In the genomic region with DNA sequence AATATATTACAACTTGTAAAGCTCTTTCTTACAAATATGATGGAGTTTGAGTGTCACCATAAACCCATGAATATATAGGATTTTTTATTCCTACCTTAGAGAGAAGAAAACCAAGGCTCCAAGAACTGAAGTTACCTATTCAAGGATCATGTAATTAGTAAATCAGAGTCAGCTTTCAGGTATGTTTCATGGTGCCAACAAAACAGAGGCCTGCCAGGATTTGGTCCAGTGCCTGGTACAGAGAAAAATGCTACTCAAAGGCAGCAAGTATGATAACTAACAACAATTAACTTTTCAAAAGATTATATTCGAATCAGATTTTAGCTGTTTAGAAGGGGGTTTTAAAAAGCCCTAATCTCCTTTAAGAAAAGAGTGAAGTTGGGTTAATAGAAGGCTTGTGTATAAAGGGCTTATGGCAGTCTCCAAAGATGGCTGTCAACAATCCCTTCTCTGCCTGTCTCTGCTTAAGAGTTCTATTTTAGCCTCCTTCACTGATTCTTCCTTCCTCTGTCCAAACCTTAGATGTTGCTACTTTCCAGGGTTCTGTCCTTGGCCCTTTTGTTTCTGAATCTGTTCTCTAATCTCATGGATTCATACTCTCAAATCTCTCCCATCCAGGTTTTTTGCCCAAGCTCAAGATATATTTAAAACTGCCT, we compare ENCODE assay signal across 15 cellular contexts. TPM values are rescaled to one million over a fixed set of nuclear protein-coding genes. Genes with fewer than 3 reads are reported as not detected.
DNase-seq lines count a peak whose midpoint lies in the region; ATAC-seq and TF ChIP-seq lines count a peak whose summit lies in the region.
"Had no signal": no experiment of that assay in that cellular context is flagged by ENCODE, and none has a peak within 500 bp of the region (broad histone marks: within the 10 kb centered on the region; RNA-seq: fewer than 3 reads in every experiment).

No MANE protein-coding gene starts in this region.

- peak overlapping the region; percentile 2 to 61 for H3K27ac Mint-ChIP-seq in natural killer cell
- H3K27ac Mint-ChIP-seq in natural killer cell treated with Interleukin-12 subunit alpha and Interleukin-12 subunit beta and Interleukin-15 and Interleukin-18, amount 100 ng/mL, for 72 hours = peak overlapping the region in 1 of 2 donors; percentile 12
- peak overlapping the region; percentile 54 for H3K27ac Mint-ChIP-seq in T-helper 17 cell
- peak overlapping the region; percentile 6 for H3K27ac Mint-ChIP-seq in central memory CD8-positive, alpha-beta T cell (ENCODE audit: low read depth)
- H3K27ac Mint-ChIP-seq: HFFc6 had no signal

- intact Hi-C loops in natural killer cell (cut with micrococcal nuclease) = no loop called here

- no peak for TF ChIP-seq CTCF in natural killer cell (IDR thresholded peaks at IDR 0.05)
- TF ChIP-seq CTCF in retinal pigment epithelial cell (conservative IDR thresholded peaks at IDR 0.05; ENCODE audit: low read depth, low read length) = no peak

- H3K9me3 ChIP-seq in T-helper 17 cell (ENCODE audit: control insufficient read depth, low read length, poor library complexity, severe bottlenecking) = no peaks in the 10 kb centered on the region
- H3K9me3 ChIP-seq: A549, BE2C had no signal

- H3K9me3 Mint-ChIP-seq in natural killer cell = no peaks in the 10 kb centered on the region
- no peaks in the 10 kb centered on the region for H3K9me3 Mint-ChIP-seq in natural killer cell treated with Interleukin-12 subunit alpha and Interleukin-12 subunit beta and Interleukin-15 and Interleukin-18, amount 100 ng/mL, for 72 hours
- no peaks in the 10 kb centered on the region for H3K9me3 Mint-ChIP-seq in central memory CD8-positive, alpha-beta T cell
- H3K9me3 Mint-ChIP-seq: CD8-positive, alpha-beta T cell; HFFc6 had no signal

- ATAC-seq in natural killer cell (no peak), T-helper 17 cell (no peak)
- ATAC-seq in natural killer cell treated with Interleukin-12 subunit alpha and Interleukin-12 subunit beta and Interleukin-15 and Interleukin-18, amount 100 ng/mL, for 72 hours = no peak
- ATAC-seq in central memory CD8-positive, alpha-beta T cell (replicated peaks; ENCODE audit: extremely low read depth, poor library complexity, severe bottlenecking) = no peak
- ATAC-seq: A549; CD8-positive, alpha-beta T cell had no signal

- DNase-seq in natural killer cell (no peak), T-helper 17 cell (no peak), retinal pigment epithelial cell (ENCODE audit: low read depth) (peak; percentile 26), islet precursor cell (no peak)
- no peak for DNase-seq in natural killer cell treated with Interleukin-12 subunit alpha and Interleukin-12 subunit beta and Interleukin-15 and Interleukin-18, amount 100 ng/mL, for 72 hours (ENCODE audit: low spot score)
- no peak for DNase-seq in central memory CD8-positive, alpha-beta T cell (ENCODE audit: low spot score in 2 of 2)
- no peak for DNase-seq in activated T-cell treated with anti-CD3 and anti-CD28 coated beads, Interleukin-2, amount 50 U/mL, for 48 hours
- DNase-seq: BE2C; CD8-positive, alpha-beta T cell; COR-L47; DMS53; GF-D8; HCEC 1CT; HFFc6 had no signal

- H3K27me3 Mint-ChIP-seq in natural killer cell (ENCODE audit: low read depth in 2 of 2) (no peaks in the 10 kb centered on the region), T-helper 17 cell (no peaks in the 10 kb centered on the region)
- no peaks in the 10 kb centered on the region for H3K27me3 Mint-ChIP-seq in natural killer cell treated with Interleukin-12 subunit alpha and Interleukin-12 subunit beta and Interleukin-15 and Interleukin-18, amount 100 ng/mL, for 72 hours
- no peaks in the 10 kb centered on the region for H3K27me3 Mint-ChIP-seq in central memory CD8-positive, alpha-beta T cell

- H3K36me3 Mint-ChIP-seq in natural killer cell = no peaks in the 10 kb centered on the region
- no peaks in the 10 kb centered on the region for H3K36me3 Mint-ChIP-seq in natural killer cell treated with Interleukin-12 subunit alpha and Interleukin-12 subunit beta and Interleukin-15 and Interleukin-18, amount 100 ng/mL, for 72 hours
- H3K36me3 Mint-ChIP-seq in T-helper 17 cell (ENCODE audit: low read depth) = no peaks in the 10 kb centered on the region
- no peaks in the 10 kb centered on the region for H3K36me3 Mint-ChIP-seq in central memory CD8-positive, alpha-beta T cell (ENCODE audit: insufficient read depth)

- H3K4me3 ChIP-seq in retinal pigment epithelial cell (ENCODE audit: low read length) = no peak overlapping the region
- H3K4me3 ChIP-seq: A549 had no signal

- H3K4me3 Mint-ChIP-seq in natural killer cell (no peak overlapping the region), T-helper 17 cell (no peak overlapping the region)
- no peak overlapping the region for H3K4me3 Mint-ChIP-seq in natural killer cell treated with Interleukin-12 subunit alpha and Interleukin-12 subunit beta and Interleukin-15 and Interleukin-18, amount 100 ng/mL, for 72 hours
- no peak overlapping the region for H3K4me3 Mint-ChIP-seq in central memory CD8-positive, alpha-beta T cell
- H3K4me3 Mint-ChIP-seq: CD8-positive, alpha-beta T cell; HFFc6 had no signal

- H3K4me1 Mint-ChIP-seq in natural killer cell = peaks cover 25 to 30% of the 10 kb centered on the region in 2 donors
- peaks cover 18 to 21% of the 10 kb centered on the region in 2 donors for H3K4me1 Mint-ChIP-seq in natural killer cell treated with Interleukin-12 subunit alpha and Interleukin-12 subunit beta and Interleukin-15 and Interleukin-18, amount 100 ng/mL, for 72 hours (ENCODE audit: low read depth in 2 of 2)
- H3K4me1 Mint-ChIP-seq in T-helper 17 cell = peaks cover 23% of the 10 kb centered on the region
- H3K4me1 Mint-ChIP-seq in central memory CD8-positive, alpha-beta T cell = peaks cover 30% of the 10 kb centered on the region

RNA-seq across cellular contexts. Expression of a gene that starts 7.8 kb away (rescaled TPM):
- total RNA-seq in natural killer cell (10 to 100 TPM; 17.5 to 30.2 (median 27.5) TPM), T-helper 17 cell (10 to 100 TPM; 16.0 to 16.6 TPM)
- 10 to 100 TPM; 25.2 to 32.6 TPM for total RNA-seq in natural killer cell treated with Interleukin-12 subunit alpha and Interleukin-12 subunit beta and Interleukin-15 and Interleukin-18, amount 100 ng/mL, for 72 hours
